In the genomic region with DNA sequence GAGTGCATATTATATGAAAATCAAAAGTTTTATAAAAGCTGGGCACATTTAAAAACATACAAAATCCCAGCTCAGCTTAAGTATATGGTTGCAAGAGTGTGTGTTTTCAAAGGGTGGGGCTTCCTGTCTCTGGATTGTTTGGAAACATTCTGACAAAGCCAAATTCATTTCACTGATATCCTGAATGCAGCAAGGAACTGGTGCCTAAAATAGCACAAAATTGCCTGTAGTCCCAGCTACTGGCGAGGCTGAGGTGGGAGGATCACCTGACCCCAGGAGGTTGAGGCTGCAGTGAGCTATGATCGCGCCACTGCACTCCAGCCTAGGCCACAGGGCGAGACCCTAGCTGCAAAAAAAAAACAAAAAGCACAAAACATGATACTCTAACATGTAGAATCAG, we compare ENCODE assay signal across 17 cellular contexts. TPM values are rescaled to one million over a fixed set of nuclear protein-coding genes. Genes with fewer than 3 reads are reported as not detected.
DNase-seq lines count a peak whose midpoint lies in the region; ATAC-seq and TF ChIP-seq lines count a peak whose summit lies in the region.
"Had no signal": no experiment of that assay in that cellular context is flagged by ENCODE, and none has a peak within 500 bp of the region (broad histone marks: within the 10 kb centered on the region; RNA-seq: fewer than 3 reads in every experiment).

No MANE protein-coding gene starts in this region.

- no peaks in the 10 kb centered on the region for H3K4me1 Mint-ChIP-seq in activated T-cell treated with anti-CD3 and anti-CD28 coated beads, Interleukin-2, amount 50 U/mL, for 72 hours (ENCODE audit: low read depth)
- H3K4me1 Mint-ChIP-seq in CD8-positive, alpha-beta memory T cell = no peaks in the 10 kb centered on the region

- peaks cover 0 to 2% of the 10 kb centered on the region in 2 donors for H3K9me3 Mint-ChIP-seq in activated T-cell treated with anti-CD3 and anti-CD28 coated beads, Interleukin-2, amount 50 U/mL, for 72 hours
- H3K9me3 Mint-ChIP-seq in CD8-positive, alpha-beta memory T cell = peaks cover 2 to 13% (median 10%) of the 10 kb centered on the region in 5 donors

- H3K27me3 ChIP-seq in RWPE2 (ENCODE audit: insufficient read depth, poor library complexity, severe bottlenecking) (no peaks in the 10 kb centered on the region), right cardiac atrium (ENCODE audit: control insufficient read depth, insufficient read depth) (no peaks in the 10 kb centered on the region), testis (no peaks in the 10 kb centered on the region)
- H3K27me3 ChIP-seq in CD8-positive, alpha-beta memory T cell (ENCODE audit: insufficient read depth, low read length, poor library complexity, severe bottlenecking) = peaks cover 4% of the 10 kb centered on the region
- H3K27me3 ChIP-seq: sigmoid colon, tibial nerve had no signal

- peaks cover 0 to 2% of the 10 kb centered on the region in 2 donors for H3K36me3 Mint-ChIP-seq in activated T-cell treated with anti-CD3 and anti-CD28 coated beads, Interleukin-2, amount 50 U/mL, for 72 hours (ENCODE audit: insufficient read depth in 2 of 2)
- peaks cover 0 to 1% (median 0%) of the 10 kb centered on the region in 3 donors for H3K36me3 Mint-ChIP-seq in CD8-positive, alpha-beta memory T cell

- no peaks in the 10 kb centered on the region for H3K36me3 ChIP-seq in RWPE2 (ENCODE audit: low read depth)
- no peaks in the 10 kb centered on the region for H3K36me3 ChIP-seq in testis (ENCODE audit: low read depth, missing control alignments)
- no peaks in the 10 kb centered on the region for H3K36me3 ChIP-seq in CD8-positive, alpha-beta memory T cell (ENCODE audit: insufficient read depth, low read length)
- H3K36me3 ChIP-seq: sigmoid colon, tibial nerve had no signal

- TF ChIP-seq CTCF in RWPE2 (IDR thresholded peaks at IDR 0.05; ENCODE audit: poor library complexity, severe bottlenecking) (no peak), testis (IDR thresholded peaks at IDR 0.05) (no peak)

- POLR2A ChIA-PET in CD8-positive, alpha-beta memory T cell (lab: Charles Lee) = no interaction called here

- H3K4me1 ChIP-seq in RWPE2 (ENCODE audit: insufficient read depth, poor library complexity, severe bottlenecking) (peaks cover 22% of the 10 kb centered on the region), right cardiac atrium (ENCODE audit: control insufficient read depth, insufficient read depth, low read length) (peaks cover 3% of the 10 kb centered on the region), testis (peaks cover 22% of the 10 kb centered on the region)
- H3K4me1 ChIP-seq in CD8-positive, alpha-beta memory T cell (ENCODE audit: insufficient read depth, low read length) = no peaks in the 10 kb centered on the region
- H3K4me1 ChIP-seq: sigmoid colon had no signal

- no peak for DNase-seq in RWPE2 (ENCODE audit: low spot score)
- DNase-seq in dermis microvascular lymphatic vessel endothelial cell (ENCODE audit: low read depth in 2 of 2) = peak; percentile 57 to 58
- peak in 2 of 3 donors; percentile 42 to 72 for DNase-seq in right cardiac atrium
- peak; percentile 70 for DNase-seq in testis
- no peak for DNase-seq in activated T-cell treated with anti-CD3 and anti-CD28 coated beads, Interleukin-2, amount 50 U/mL, for 72 hours
- no peak for DNase-seq in H4 (ENCODE audit: low spot score)
- DNase-seq in CD8-positive, alpha-beta memory T cell = no peak
- DNase-seq: activated CD4-positive, alpha-beta T cell treated with anti-CD3 and anti-CD28 coated beads, Interleukin-2, amount 50 U/mL, for 1 hour; activated naive CD4-positive, alpha-beta T cell treated with anti-CD3 and anti-CD28 coated beads, Interleukin-2, amount 50 U/mL, for 16 hours; NCI-H146; NCI-H226; sigmoid colon; stimulated activated CD4-positive, alpha-beta T cell treated with anti-CD3 and anti-CD28 coated beads, Interleukin-4, amount 100 ng/mL, for 24 hours; stimulated activated CD8-positive, alpha-beta memory T cell treated with anti-CD3 and anti-CD28 coated beads, Interleukin-4, amount 100 ng/mL, for 48 hours had no signal

- H3K9me3 ChIP-seq in RWPE2 (ENCODE audit: severe bottlenecking) = no peaks in the 10 kb centered on the region
- H3K9me3 ChIP-seq in right cardiac atrium (ENCODE audit: control insufficient read depth, low read length) = no peaks in the 10 kb centered on the region
- H3K9me3 ChIP-seq in testis = no peaks in the 10 kb centered on the region
- no peaks in the 10 kb centered on the region for H3K9me3 ChIP-seq in CD8-positive, alpha-beta memory T cell (ENCODE audit: low read length)
- H3K9me3 ChIP-seq: sigmoid colon, tibial nerve had no signal

- no peak overlapping the region for H3K4me3 ChIP-seq in RWPE2 (ENCODE audit: severe bottlenecking)
- no peak overlapping the region for H3K4me3 ChIP-seq in right cardiac atrium (ENCODE audit: low read length)
- H3K4me3 ChIP-seq in testis = no peak overlapping the region
- H3K4me3 ChIP-seq in CD8-positive, alpha-beta memory T cell (ENCODE audit: low read length) = no peak overlapping the region
- H3K4me3 ChIP-seq: sigmoid colon, tibial nerve had no signal

- ATAC-seq in RWPE2 (ENCODE audit: low read depth) = peak; percentile 83
- peak; percentile 88 to 93 for ATAC-seq in right cardiac atrium
- no peak for ATAC-seq in activated T-cell treated with anti-CD3 and anti-CD28 coated beads, Interleukin-2, amount 50 U/mL, for 72 hours (replicated peaks in 1 of 2)
- ATAC-seq in GM18868 (IDR thresholded peaks at IDR 0.05; ENCODE audit: unreplicated experiment) = no peak
- ATAC-seq: HCT116 had no signal

- H3K27ac ChIP-seq in RWPE2 (ENCODE audit: poor library complexity, severe bottlenecking) (peak overlapping the region; percentile 42), right cardiac atrium (ENCODE audit: low read length) (peak overlapping the region; percentile 48), testis (peak overlapping the region in 1 of 2 donors; percentile 75)
- H3K27ac ChIP-seq in CD8-positive, alpha-beta memory T cell (ENCODE audit: low read depth, low read length) = no peak overlapping the region

- intact Hi-C loops in right cardiac atrium (cut with DNase I) (no loop called here), testis (cut with DNase I; ENCODE audit: low total_unique reads) (no loop called here)

- no peak for TF ChIP-seq POLR2A in testis (IDR thresholded peaks at IDR 0.05)

- WGBS in right cardiac atrium = 40% methylated on average over 4 of the region's 4 CpGs
- 36 to 43% methylated on average over 4 of the region's 4 CpGs for WGBS in testis, 2 donors

- peaks cover 72% of the 10 kb centered on the region for H3K27me3 Mint-ChIP-seq in activated T-cell treated with anti-CD3 and anti-CD28 coated beads, Interleukin-2, amount 50 U/mL, for 72 hours (ENCODE audit: low read depth)
- H3K27me3 Mint-ChIP-seq in CD8-positive, alpha-beta memory T cell = peaks cover 9 to 21% of the 10 kb centered on the region in 2 donors

- H3K4me3 Mint-ChIP-seq in activated T-cell treated with anti-CD3 and anti-CD28 coated beads, Interleukin-2, amount 50 U/mL, for 72 hours = no peak overlapping the region
- H3K4me3 Mint-ChIP-seq in CD8-positive, alpha-beta memory T cell = no peak overlapping the region

- no peak overlapping the region for H3K27ac Mint-ChIP-seq in activated T-cell treated with anti-CD3 and anti-CD28 coated beads, Interleukin-2, amount 50 U/mL, for 72 hours
- H3K27ac Mint-ChIP-seq in CD8-positive, alpha-beta memory T cell = no peak overlapping the region

- CTCF ChIA-PET in CD8-positive, alpha-beta memory T cell (lab: Charles Lee) = no interaction called here

RNA-seq across cellular contexts. Expression of a gene that starts 13.0 kb away (rescaled TPM):
- total RNA-seq in dermis microvascular lymphatic vessel endothelial cell (78.8 and 91.8 TPM in 2 replicates), right cardiac atrium (100 to 1,000 TPM; 118 to 131 (median 120) TPM), testis (100 to 1,000 TPM; 255 to 315 TPM)
- polyA plus RNA-seq in right cardiac atrium (36.6 TPM), testis (ENCODE audit: insufficient read depth, low read depth, low replicate concordance) (102 TPM)
- total RNA-seq in activated T-cell treated with anti-CD3 and anti-CD28 coated beads, Interleukin-2, amount 50 U/mL, for 72 hours = under 1 TPM; 0.16 to 0.24 TPM
- 23.3 and 27.3 TPM in 2 replicates for total RNA-seq in H4 (2014; rRNA removed; shearing (Covaris generic))
- not detected for total RNA-seq in CD8-positive, alpha-beta memory T cell
- not detected for polyA plus RNA-seq in CD8-positive, alpha-beta memory T cell

Comparison
In these comparisons a context has a peak if more than half of its experiments do, and no peak if none do; other contexts are left out.
1. ATAC-seq: peak in RWPE2 (single experiment) and right cardiac atrium (2 of 2); none in activated T-cell treated with anti-CD3 and anti-CD28 coated beads, Interleukin-2, amount 50 U/mL, for 72 hours (0 of 2) and GM18868 (single experiment).
2. DNase-seq: peak in dermis microvascular lymphatic vessel endothelial cell (2 of 2), right cardiac atrium (2 of 3) and testis (single experiment); none in RWPE2 (single experiment), activated T-cell treated with anti-CD3 and anti-CD28 coated beads, Interleukin-2, amount 50 U/mL, for 72 hours (0 of 2), H4 (single experiment) and CD8-positive, alpha-beta memory T cell (0 of 5).
3. RNA of a gene that starts 13.0 kb away (total RNA-seq): 255 to 315 TPM in testis, 118 to 131 TPM in right cardiac atrium, 78.8 to 91.8 TPM in dermis microvascular lymphatic vessel endothelial cell and 23.3 to 27.3 TPM in H4; 0.16 to 0.24 TPM in activated T-cell treated with anti-CD3 and anti-CD28 coated beads, Interleukin-2, amount 50 U/mL, for 72 hours and not detected in CD8-positive, alpha-beta memory T cell; every median in the first group is over 10 times any median in the second.